8 cellular contexts compared by ENCODE assay signal in genomic region chr2:69177785-69178636, GRCh38.
DNase-seq lines count a peak whose midpoint lies in the region; ATAC-seq and TF ChIP-seq lines count a peak whose summit lies in the region.

No MANE protein-coding gene starts in this region.

- H3K4me1 ChIP-seq in stomach = peaks cover 0 to 23% (median 9%) of the 10 kb centered on the region in 4 donors

- intact Hi-C loops in left colon (cut with DNase I, micrococcal nuclease) (no loop called here), stomach (cut with DNase I; ENCODE audit: low total_unique reads) (no loop called here)

- ATAC-seq in GM21786 (IDR thresholded peaks at IDR 0.05; ENCODE audit: unreplicated experiment) (peak; percentile 48), left colon (peak; percentile 88)

- no peaks in the 10 kb centered on the region for H3K27me3 ChIP-seq in stomach

- TF ChIP-seq EP300 in stomach (IDR thresholded peaks at IDR 0.05) = peak; percentile 26

- TF ChIP-seq CTCF in stomach (IDR thresholded peaks at IDR 0.05) = no peak

- 21 to 38% (median 34%) methylated on average over 20 of the region's 20 CpGs for WGBS in stomach, 5 donors

- DNase-seq in NOMO-1 (lab: John Stamatoyannopoulos, UW; ENCODE audit: unreplicated experiment in 2 of 2) (peak; percentile 90 to 92), dedifferentiated amniotic fluid mesenchymal stem cell (ENCODE audit: extremely low spot score) (peak; percentile 86), left colon (peak; percentile 69 to 83), stomach (peak; percentile 78), middle frontal gyrus (ENCODE audit: extremely low spot score, low spot score) (no peak), GDM1 (lab: John Stamatoyannopoulos, UW) (no peak)
- DNase-seq in central memory CD4-positive, alpha-beta T cell = no peak

- no peak for TF ChIP-seq POLR2A in stomach (IDR thresholded peaks at IDR 0.05)

- H3K9me3 ChIP-seq in stomach = no peaks in the 10 kb centered on the region

- H3K36me3 ChIP-seq in stomach = peaks cover 0 to 15% (median 11%) of the 10 kb centered on the region in 4 donors

- no peak overlapping the region for H3K4me3 ChIP-seq in stomach

- H3K27ac ChIP-seq in stomach = peak overlapping the region; percentile 33 to 86 (median 83)

Comparison
In these comparisons a context has a peak if more than half of its experiments do, and no peak if none do; other contexts are left out.
1. DNase-seq: peak in NOMO-1 (2 of 2), dedifferentiated amniotic fluid mesenchymal stem cell (single experiment), left colon (2 of 2) and stomach (single experiment); none in central memory CD4-positive, alpha-beta T cell (single experiment), middle frontal gyrus (single experiment) and GDM1 (single experiment).